2 cellular contexts compared by ENCODE assay signal in genomic region chr7:2544541-2545188, GRCh38.
TF ChIP-seq lines count a peak whose summit lies in the region.

No MANE protein-coding gene starts in this region.

TF ChIP-seq in HepG2, 621 proteins besides CTCF, POLR2A, EP300 and RAD21:
- TF ChIP-seq ZNF557 (CRISPR knock-in tag; IDR thresholded peaks at IDR 0.05) (no peak), ZNF746 (CRISPR knock-in tag; IDR thresholded peaks at IDR 0.05) (no peak), RBFOX2 (IDR thresholded peaks at IDR 0.05; ENCODE audit: low read depth, low read length) (0 out of 2 replicates have a peak, but pooled peaks have one; percentile 18), CEBPB (IDR thresholded peaks at IDR 0.05; ENCODE audit: borderline replicate concordance, low read depth, low read length) (no peak), ZNF768 (CRISPR knock-in tag; IDR thresholded peaks at IDR 0.05) (peak; percentile 24; the same call in 1 of the 2 replicates), CBX5 (CRISPR knock-in tag; IDR thresholded peaks at IDR 0.05; ENCODE audit: borderline replicate concordance) (no peak), ZBTB2 (CRISPR knock-in tag; IDR thresholded peaks at IDR 0.05; ENCODE audit: low read depth) (no peak), KDM3A (CRISPR knock-in tag; IDR thresholded peaks at IDR 0.05; ENCODE audit: low read depth) (no peak), U2AF2 (IDR thresholded peaks at IDR 0.05; ENCODE audit: low read depth, low read length) (no peak), HMG20B (CRISPR knock-in tag; conservative IDR thresholded peaks at IDR 0.05) (no peak)
TF ChIP-seq in HepG2: peak in this region for 2.

TF ChIP-seq in K562, 482 proteins besides CTCF, POLR2A, EP300 and RAD21:
- no peak for TF ChIP-seq ZNF318 (IDR thresholded peaks at IDR 0.05; ENCODE audit: borderline replicate concordance in 1 of 2, low read depth in 1 of 2)
- no peak for TF ChIP-seq REST (CRISPR knock-in tag; IDR thresholded peaks at IDR 0.05; ENCODE audit: low read depth)
- TF ChIP-seq RBFOX2 (IDR thresholded peaks at IDR 0.05; ENCODE audit: low read depth, low read length) = peak; percentile 13; the same call in 1 of the 2 replicates
- TF ChIP-seq HMG20A (CRISPR knock-in tag; conservative IDR thresholded peaks at IDR 0.05) = no peak
- 0 out of 2 replicates have a peak, but pooled peaks have one; percentile 29 for TF ChIP-seq POLR2G (IDR thresholded peaks at IDR 0.05; ENCODE audit: low read depth, low read length)
